In genomic region chr2:238968616-238969394, GRCh38 we compare ENCODE assay signal across 18 cellular contexts.
DNase-seq lines count a peak whose midpoint lies in the region; ATAC-seq and TF ChIP-seq lines count a peak whose summit lies in the region.
"Had no signal": no experiment of that assay in that cellular context is flagged by ENCODE, and none has a peak within 500 bp of the region (broad histone marks: within the 10 kb centered on the region; RNA-seq: fewer than 3 reads in every experiment).

No MANE protein-coding gene starts in this region.

- H2BK5ac ChIP-seq in neuronal stem cell (ENCODE audit: low read length), result peak overlapping the region; percentile 79

- peaks cover 9 to 24% of the 10 kb centered on the region in 2 donors for H3K27me3 Mint-ChIP-seq in CD4-positive, alpha-beta memory T cell

- no peaks in the 10 kb centered on the region for H3K9me3 Mint-ChIP-seq in CD4-positive, alpha-beta memory T cell
- H3K9me3 Mint-ChIP-seq: CD8-positive, alpha-beta memory T cell; HFFc6 had no signal

- no peak overlapping the region for H2AFZ ChIP-seq in neuronal stem cell (ENCODE audit: low read length)

- ATAC-seq in lung (ENCODE audit: insufficient read depth, low FRiP score) (no peak), HG02981 (IDR thresholded peaks at IDR 0.05; ENCODE audit: unreplicated experiment) (no peak), HG03280 (IDR thresholded peaks at IDR 0.05; ENCODE audit: unreplicated experiment) (no peak), left colon (no peak)
- ATAC-seq: A549 had no signal

- no peaks in the 10 kb centered on the region for H3K36me3 ChIP-seq in colonic mucosa
- H3K36me3 ChIP-seq in lung (ENCODE audit: control insufficient read depth in 2 of 2, insufficient read depth in 2 of 2, low read length in 2 of 2), result no peaks in the 10 kb centered on the region
- no peaks in the 10 kb centered on the region for H3K36me3 ChIP-seq in neuronal stem cell (replicated peaks in 1 of 2; ENCODE audit: control insufficient read depth in 2 of 2, insufficient read depth in 2 of 2, low read length in 2 of 2)
- H3K36me3 ChIP-seq in CD4-positive, alpha-beta memory T cell (ENCODE audit: insufficient read depth, low read length), result no peaks in the 10 kb centered on the region
- H3K36me3 ChIP-seq: BE2C had no signal

- no peaks in the 10 kb centered on the region for H3K79me1 ChIP-seq in neuronal stem cell (ENCODE audit: low read depth, low read length)

- peak overlapping the region; percentile 25 for H3K18ac ChIP-seq in neuronal stem cell (ENCODE audit: low read length)

- DNase-seq in colonic mucosa (peak; percentile 15), lung (ENCODE audit: low spot score) (peak; percentile 25), neuronal stem cell (ENCODE audit: low spot score) (no peak), ureter (ENCODE audit: low spot score) (peak; percentile 38), left colon (no peak)
- no peak for DNase-seq in CD4-positive, alpha-beta memory T cell
- DNase-seq: BE2C; Caco-2; CD8-positive, alpha-beta memory T cell; DMS53; GF-D8; GOT3; HCEC 1CT; HFFc6 had no signal

- no peaks in the 10 kb centered on the region for H3K36me3 Mint-ChIP-seq in CD4-positive, alpha-beta memory T cell
- H3K36me3 Mint-ChIP-seq: CD8-positive, alpha-beta memory T cell had no signal

- H4K8ac ChIP-seq in neuronal stem cell (ENCODE audit: low read depth, low read length), result no peak overlapping the region

- H2BK120ac ChIP-seq in neuronal stem cell (ENCODE audit: low read depth, low read length), result no peak overlapping the region

- no peak overlapping the region for H3K23ac ChIP-seq in neuronal stem cell (ENCODE audit: low read depth, low read length, poor library complexity)

- H3K9me3 ChIP-seq in colonic mucosa (no peaks in the 10 kb centered on the region), lung (ENCODE audit: control insufficient read depth in 2 of 2, insufficient read depth in 1 of 2, low read length in 1 of 2) (peaks cover 0 to 6% of the 10 kb centered on the region in 2 donors), neuronal stem cell (replicated peaks in 1 of 2; ENCODE audit: control insufficient read depth in 2 of 2, insufficient read depth in 1 of 2, low read depth in 1 of 2, low read length in 2 of 2) (no peaks in the 10 kb centered on the region)
- no peaks in the 10 kb centered on the region for H3K9me3 ChIP-seq in CD4-positive, alpha-beta memory T cell (ENCODE audit: control insufficient read depth in 1 of 2, low read length in 2 of 2)
- H3K9me3 ChIP-seq: A549, BE2C, Caco-2 had no signal

- H3K27me3 ChIP-seq in colonic mucosa, result no peaks in the 10 kb centered on the region
- no peaks in the 10 kb centered on the region for H3K27me3 ChIP-seq in lung (ENCODE audit: control insufficient read depth, insufficient read depth)
- peaks cover 0 to 2% (median 0%) of the 10 kb centered on the region in 3 experiments for H3K27me3 ChIP-seq in neuronal stem cell (ENCODE audit: control insufficient read depth in 3 of 3, insufficient read depth in 3 of 3, low read depth in 1 of 3, low read length in 3 of 3)
- H3K27me3 ChIP-seq in CD4-positive, alpha-beta memory T cell (ENCODE audit: insufficient read depth, low read length), result peaks cover 3% of the 10 kb centered on the region
- H3K27me3 ChIP-seq: BE2C had no signal

- no peak overlapping the region for H4K91ac ChIP-seq in neuronal stem cell (ENCODE audit: low read depth, low read length, poor library complexity)

- H3K27ac ChIP-seq in colonic mucosa, result no peak overlapping the region
- H3K27ac ChIP-seq in lung (ENCODE audit: low read depth in 1 of 2, low read length in 1 of 2), result no peak overlapping the region
- H3K27ac ChIP-seq in neuronal stem cell (replicated peaks; ENCODE audit: low read length), result no peak overlapping the region
- H3K27ac ChIP-seq in CD4-positive, alpha-beta memory T cell (ENCODE audit: low read depth, low read length), result no peak overlapping the region
- H3K27ac ChIP-seq: A549, C4-2B had no signal

- no peak overlapping the region for H3K27ac Mint-ChIP-seq in CD4-positive, alpha-beta memory T cell
- H3K27ac Mint-ChIP-seq: CD8-positive, alpha-beta memory T cell; HFFc6 had no signal

- H2BK15ac ChIP-seq in neuronal stem cell (ENCODE audit: low read length), result peak overlapping the region; percentile 20

- H3K14ac ChIP-seq in neuronal stem cell (ENCODE audit: low read length), result no peak overlapping the region

- TF ChIP-seq CTCF in colonic mucosa (IDR thresholded peaks at IDR 0.05) (no peak), lung (IDR thresholded peaks at IDR 0.05; ENCODE audit: control extremely low read depth, extremely low read depth) (no peak)

- POLR2A ChIA-PET in CD4-positive, alpha-beta memory T cell (lab: Charles Lee; ENCODE audit: partially characterized antibody), result no interaction called here

- H3K9ac ChIP-seq in colonic mucosa (ENCODE audit: low read depth in 2 of 2, low read length in 2 of 2), result no peak overlapping the region
- no peak overlapping the region for H3K9ac ChIP-seq in neuronal stem cell (ENCODE audit: low read depth, low read length, poor library complexity)

- intact Hi-C loops in colonic mucosa (cut with DNase I), result no loop called here
- intact Hi-C loops in left colon (cut with DNase I, micrococcal nuclease), result no loop called here
- intact Hi-C loops in CD4-positive, alpha-beta memory T cell (cut with micrococcal nuclease), result no loop called here

- no peak overlapping the region for H3K4me2 ChIP-seq in neuronal stem cell (ENCODE audit: insufficient read depth, low read length, poor library complexity, severe bottlenecking)
- H3K4me2 ChIP-seq: A549 had no signal

- CTCF ChIA-PET in CD4-positive, alpha-beta memory T cell (lab: Charles Lee; ENCODE audit: partially characterized antibody), result interaction anchor here (1.0 to 2.3 kb wide), 4 partner anchors 11 to 20 kb away, joined by 3 to 11 read pairs (median 6); no protein-coding TSS in a partner anchor

- no peaks in the 10 kb centered on the region for H3K4me1 ChIP-seq in colonic mucosa
- no peaks in the 10 kb centered on the region for H3K4me1 ChIP-seq in lung (ENCODE audit: control insufficient read depth in 2 of 2, insufficient read depth in 2 of 2, low read length in 2 of 2)
- H3K4me1 ChIP-seq in neuronal stem cell (ENCODE audit: control insufficient read depth in 2 of 2, insufficient read depth in 1 of 2, low read depth in 1 of 2, low read length in 2 of 2), result peaks cover 0 to 5% of the 10 kb centered on the region in 2 donors
- no peaks in the 10 kb centered on the region for H3K4me1 ChIP-seq in CD4-positive, alpha-beta memory T cell (ENCODE audit: insufficient read depth, low read length)
- H3K4me1 ChIP-seq: BE2C, Caco-2 had no signal

- H3K4me3 Mint-ChIP-seq in CD4-positive, alpha-beta memory T cell, result no peak overlapping the region
- H3K4me3 Mint-ChIP-seq: CD8-positive, alpha-beta memory T cell; HFFc6 had no signal

- no peak overlapping the region for H2BK12ac ChIP-seq in neuronal stem cell (ENCODE audit: low read length)

- H2AK5ac ChIP-seq in neuronal stem cell (ENCODE audit: low read depth, low read length), result peak overlapping the region; percentile 24

- H3K4me1 Mint-ChIP-seq in CD4-positive, alpha-beta memory T cell, result no peaks in the 10 kb centered on the region
- H3K4me1 Mint-ChIP-seq: CD8-positive, alpha-beta memory T cell had no signal

- 63 to 69% methylated on average over 18 of the region's 18 CpGs for WGBS in lung, 2 donors
- WGBS in neuronal stem cell (ENCODE audit: extremely low coverage in 2 of 2, insufficient read length in 2 of 2, insufficient replicate concordance in 1 of 2), 2 donors, result no CpG with 5 or more reads among the region's 18 CpGs

- no peak overlapping the region for H3K4ac ChIP-seq in neuronal stem cell (ENCODE audit: low read length)

- H3K4me3 ChIP-seq in colonic mucosa (no peak overlapping the region), lung (no peak overlapping the region), neuronal stem cell (ENCODE audit: low read length in 2 of 2) (no peak overlapping the region)
- H3K4me3 ChIP-seq in CD4-positive, alpha-beta memory T cell (ENCODE audit: low read length in 2 of 2), result no peak overlapping the region
- H3K4me3 ChIP-seq: A549 had no signal

Comparison
In these comparisons a context has a peak if more than half of its experiments do, and no peak if none do; other contexts are left out.
1. DNase-seq: peak in colonic mucosa (single experiment), lung (single experiment) and ureter (single experiment); none in neuronal stem cell (single experiment), left colon (0 of 2) and CD4-positive, alpha-beta memory T cell (0 of 5).